ENCODE assay signal across 1 cellular context in genomic region chr3:129195731-129196256, GRCh38.
TF ChIP-seq lines count a peak whose summit lies in the region.

No MANE protein-coding gene starts in this region.

TF ChIP-seq in endothelial cell of umbilical vein, 7 proteins besides CTCF, POLR2A, EP300 and RAD21 (continued from another document):
- TF ChIP-seq JUN (IDR thresholded peaks at IDR 0.05; ENCODE audit: borderline replicate concordance, insufficient read depth, insufficient read length, low read depth) (peak; percentile 68), GATA2 (IDR thresholded peaks at IDR 0.05; ENCODE audit: insufficient read depth, insufficient read length, low read depth, low read length) (peak; percentile 33), MAX (IDR thresholded peaks at IDR 0.05; ENCODE audit: insufficient read depth, insufficient read length) (no peak)
TF ChIP-seq in endothelial cell of umbilical vein: peak in this region for 3.
